1 cellular context compared by ENCODE assay signal in genomic region chr17:2138318-2138717, GRCh38.
A peak's percentile ranks its signal among the peaks of the same experiment; 100 is the strongest.
TF ChIP-seq lines count a peak whose summit lies in the region.

No MANE protein-coding gene starts in this region.

TF ChIP-seq in GM12878, 131 proteins besides CTCF, POLR2A, EP300 and RAD21 (continued from another document):
- no peak; the same call in 1 of the 2 replicates for TF ChIP-seq CHD2 (IDR thresholded peaks at IDR 0.05; ENCODE audit: borderline replicate concordance, low read depth, low read length)
- TF ChIP-seq SMAD1 (IDR thresholded peaks at IDR 0.05; ENCODE audit: low read depth, partially characterized antibody): no peak
- peak; percentile 33; the same call in 1 of the 2 replicates for TF ChIP-seq RELB (IDR thresholded peaks at IDR 0.05; ENCODE audit: low read depth)
- TF ChIP-seq CREM (IDR thresholded peaks at IDR 0.05; ENCODE audit: low read depth): peak; percentile 34; the same call in 1 of the 2 replicates
- TF ChIP-seq, protein P1, sequence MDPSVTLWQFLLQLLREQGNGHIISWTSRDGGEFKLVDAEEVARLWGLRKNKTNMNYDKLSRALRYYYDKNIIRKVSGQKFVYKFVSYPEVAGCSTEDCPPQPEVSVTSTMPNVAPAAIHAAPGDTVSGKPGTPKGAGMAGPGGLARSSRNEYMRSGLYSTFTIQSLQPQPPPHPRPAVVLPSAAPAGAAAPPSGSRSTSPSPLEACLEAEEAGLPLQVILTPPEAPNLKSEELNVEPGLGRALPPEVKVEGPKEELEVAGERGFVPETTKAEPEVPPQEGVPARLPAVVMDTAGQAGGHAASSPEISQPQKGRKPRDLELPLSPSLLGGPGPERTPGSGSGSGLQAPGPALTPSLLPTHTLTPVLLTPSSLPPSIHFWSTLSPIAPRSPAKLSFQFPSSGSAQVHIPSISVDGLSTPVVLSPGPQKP (IDR thresholded peaks at IDR 0.05; ENCODE audit: low read depth, low read length): peak; percentile 72; the same call in 1 of the 2 replicates
- TF ChIP-seq, protein P2, sequence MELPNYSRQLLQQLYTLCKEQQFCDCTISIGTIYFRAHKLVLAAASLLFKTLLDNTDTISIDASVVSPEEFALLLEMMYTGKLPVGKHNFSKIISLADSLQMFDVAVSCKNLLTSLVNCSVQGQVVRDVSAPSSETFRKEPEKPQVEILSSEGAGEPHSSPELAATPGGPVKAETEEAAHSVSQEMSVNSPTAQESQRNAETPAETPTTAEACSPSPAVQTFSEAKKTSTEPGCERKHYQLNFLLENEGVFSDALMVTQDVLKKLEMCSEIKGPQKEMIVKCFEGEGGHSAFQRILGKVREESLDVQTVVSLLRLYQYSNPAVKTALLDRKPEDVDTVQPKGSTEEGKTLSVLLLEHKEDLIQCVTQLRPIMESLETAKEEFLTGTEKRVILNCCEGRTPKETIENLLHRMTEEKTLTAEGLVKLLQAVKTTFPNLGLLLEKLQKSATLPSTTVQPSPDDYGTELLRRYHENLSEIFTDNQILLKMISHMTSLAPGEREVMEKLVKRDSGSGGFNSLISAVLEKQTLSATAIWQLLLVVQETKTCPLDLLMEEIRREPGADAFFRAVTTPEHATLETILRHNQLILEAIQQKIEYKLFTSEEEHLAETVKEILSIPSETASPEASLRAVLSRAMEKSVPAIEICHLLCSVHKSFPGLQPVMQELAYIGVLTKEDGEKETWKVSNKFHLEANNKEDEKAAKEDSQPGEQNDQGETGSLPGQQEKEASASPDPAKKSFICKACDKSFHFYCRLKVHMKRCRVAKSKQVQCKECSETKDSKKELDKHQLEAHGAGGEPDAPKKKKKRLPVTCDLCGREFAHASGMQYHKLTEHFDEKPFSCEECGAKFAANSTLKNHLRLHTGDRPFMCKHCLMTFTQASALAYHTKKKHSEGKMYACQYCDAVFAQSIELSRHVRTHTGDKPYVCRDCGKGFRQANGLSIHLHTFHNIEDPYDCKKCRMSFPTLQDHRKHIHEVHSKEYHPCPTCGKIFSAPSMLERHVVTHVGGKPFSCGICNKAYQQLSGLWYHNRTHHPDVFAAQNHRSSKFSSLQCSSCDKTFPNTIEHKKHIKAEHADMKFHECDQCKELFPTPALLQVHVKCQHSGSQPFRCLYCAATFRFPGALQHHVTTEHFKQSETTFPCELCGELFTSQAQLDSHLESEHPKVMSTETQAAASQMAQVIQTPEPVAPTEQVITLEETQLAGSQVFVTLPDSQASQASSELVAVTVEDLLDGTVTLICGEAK (IDR thresholded peaks at IDR 0.05; ENCODE audit: borderline replicate concordance): 0 out of 2 replicates have a peak, but pooled peaks have one; percentile 5
- TF ChIP-seq, protein P3, sequence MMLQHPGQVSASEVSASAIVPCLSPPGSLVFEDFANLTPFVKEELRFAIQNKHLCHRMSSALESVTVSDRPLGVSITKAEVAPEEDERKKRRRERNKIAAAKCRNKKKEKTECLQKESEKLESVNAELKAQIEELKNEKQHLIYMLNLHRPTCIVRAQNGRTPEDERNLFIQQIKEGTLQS (IDR thresholded peaks at IDR 0.05; ENCODE audit: borderline replicate concordance, extremely low read depth, low read depth, low read length): no peak
- TF ChIP-seq NR2F1 (conservative IDR thresholded peaks at IDR 0.05): peak; percentile 61
- TF ChIP-seq BACH1 (IDR thresholded peaks at IDR 0.05; ENCODE audit: borderline replicate concordance): peak; percentile 30; the same call in 1 of the 2 replicates
- 0 out of 2 replicates have a peak, but pooled peaks have one; percentile 2 for TF ChIP-seq YY1 (IDR thresholded peaks at IDR 0.05; ENCODE audit: low read depth, low read length)
- no peak for TF ChIP-seq HDGF (IDR thresholded peaks at IDR 0.05)
- peak; percentile 53 for TF ChIP-seq RUNX3 (IDR thresholded peaks at IDR 0.05; ENCODE audit: low read length)
- 0 out of 3 replicates have a peak, but pooled peaks have one; percentile 26 for TF ChIP-seq POU2F2 (IDR thresholded peaks at IDR 0.05; ENCODE audit: borderline replicate concordance, low read depth, low read length)
- no peak for TF ChIP-seq NRF1 (conservative IDR thresholded peaks at IDR 0.05; ENCODE audit: low read depth, low read length)
- peak; percentile 72 for TF ChIP-seq ZNF687 (IDR thresholded peaks at IDR 0.05)
- TF ChIP-seq POLR2AphosphoS5 (IDR thresholded peaks at IDR 0.05; ENCODE audit: low read length): peak; percentile 37
- TF ChIP-seq, protein P4, sequence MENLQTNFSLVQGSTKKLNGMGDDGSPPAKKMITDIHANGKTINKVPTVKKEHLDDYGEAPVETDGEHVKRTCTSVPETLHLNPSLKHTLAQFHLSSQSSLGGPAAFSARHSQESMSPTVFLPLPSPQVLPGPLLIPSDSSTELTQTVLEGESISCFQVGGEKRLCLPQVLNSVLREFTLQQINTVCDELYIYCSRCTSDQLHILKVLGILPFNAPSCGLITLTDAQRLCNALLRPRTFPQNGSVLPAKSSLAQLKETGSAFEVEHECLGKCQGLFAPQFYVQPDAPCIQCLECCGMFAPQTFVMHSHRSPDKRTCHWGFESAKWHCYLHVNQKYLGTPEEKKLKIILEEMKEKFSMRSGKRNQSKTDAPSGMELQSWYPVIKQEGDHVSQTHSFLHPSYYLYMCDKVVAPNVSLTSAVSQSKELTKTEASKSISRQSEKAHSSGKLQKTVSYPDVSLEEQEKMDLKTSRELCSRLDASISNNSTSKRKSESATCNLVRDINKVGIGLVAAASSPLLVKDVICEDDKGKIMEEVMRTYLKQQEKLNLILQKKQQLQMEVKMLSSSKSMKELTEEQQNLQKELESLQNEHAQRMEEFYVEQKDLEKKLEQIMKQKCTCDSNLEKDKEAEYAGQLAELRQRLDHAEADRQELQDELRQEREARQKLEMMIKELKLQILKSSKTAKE (IDR thresholded peaks at IDR 0.05; ENCODE audit: low read depth, poor library complexity, severe bottlenecking): peak; percentile 79
- TF ChIP-seq ETV6 (conservative IDR thresholded peaks at IDR 0.05 in 1 of 2, IDR thresholded peaks at IDR 0.05 in 1 of 2; ENCODE audit: borderline replicate concordance in 1 of 2, low read depth in 1 of 2): peak in 1 of 2 experiments; percentile 54; a peak in 1 of 4 replicates
- 0 out of 2 replicates have a peak, but pooled peaks have one; percentile 7 for TF ChIP-seq MEF2A (IDR thresholded peaks at IDR 0.05; ENCODE audit: insufficient read depth, low read depth, low read length)
- TF ChIP-seq IKZF1 (conservative IDR thresholded peaks at IDR 0.05): peak; percentile 49; the same call in 1 of the 2 replicates
- TF ChIP-seq NFIC (IDR thresholded peaks at IDR 0.05; ENCODE audit: low read depth, low read length): 0 out of 2 replicates have a peak, but pooled peaks have one; percentile 18
- TF ChIP-seq TCF12 (IDR thresholded peaks at IDR 0.05; ENCODE audit: low read depth, low read length): 0 out of 2 replicates have a peak, but pooled peaks have one; percentile 6
- TF ChIP-seq PML (IDR thresholded peaks at IDR 0.05; ENCODE audit: low read length): no peak
- TF ChIP-seq EED (IDR thresholded peaks at IDR 0.05; ENCODE audit: low read depth): no peak
- TF ChIP-seq WRNIP1 (IDR thresholded peaks at IDR 0.05; ENCODE audit: borderline replicate concordance, low read depth, low read length): no peak
- TF ChIP-seq BHLHE40 (IDR thresholded peaks at IDR 0.05; ENCODE audit: borderline replicate concordance in 1 of 2, low read depth in 2 of 2, low read length in 1 of 2): 0 out of 4 replicates have a peak, but pooled peaks of 1 of the 2 experiments have one; percentile 19
